Comparison of ENCODE assay signal across 8 cellular contexts in genomic region chr9:112750111-112750766, GRCh38. TPM values are rescaled to one million over a fixed set of nuclear protein-coding genes. Genes with fewer than 3 reads are reported as not detected.
DNase-seq lines count a peak whose midpoint lies in the region; ATAC-seq and TF ChIP-seq lines count a peak whose summit lies in the region.

SNX30 (plus strand) TSS chr9:112750760; CDS start chr9:112751002, 242 bp downstream.

- TF ChIP-seq POLR2A in Peyer's patch (IDR thresholded peaks at IDR 0.05) = peak; percentile 43 to 86

- H3K36me3 Mint-ChIP-seq in naive B cell = no peaks in the 10 kb centered on the region
- peaks cover 7% of the 10 kb centered on the region for H3K36me3 Mint-ChIP-seq in stimulated activated effector memory CD8-positive, alpha-beta T cell treated with anti-CD3 and anti-CD28 coated beads, Interleukin-12 subunit alpha, Interleukin-12 subunit beta, amount 100 ng/mL, for 72 hours

- H3K27me3 Mint-ChIP-seq in naive B cell = no peaks in the 10 kb centered on the region

- H3K4me3 Mint-ChIP-seq in naive B cell = peak within 1 kb of the TSS; percentile 87 to 95 (median 92)
- peak within 1 kb of the TSS; percentile 80 for H3K4me3 Mint-ChIP-seq in stimulated activated effector memory CD8-positive, alpha-beta T cell treated with anti-CD3 and anti-CD28 coated beads, Interleukin-12 subunit alpha, Interleukin-12 subunit beta, amount 100 ng/mL, for 72 hours

- H3K9me3 Mint-ChIP-seq in naive B cell = no peaks in the 10 kb centered on the region
- no peaks in the 10 kb centered on the region for H3K9me3 Mint-ChIP-seq in stimulated activated effector memory CD8-positive, alpha-beta T cell treated with anti-CD3 and anti-CD28 coated beads, Interleukin-12 subunit alpha, Interleukin-12 subunit beta, amount 100 ng/mL, for 72 hours

- H3K36me3 ChIP-seq in Peyer's patch = no peaks in the 10 kb centered on the region

- peaks cover 29 to 52% (median 50%) of the 10 kb centered on the region in 3 donors for H3K4me1 Mint-ChIP-seq in naive B cell
- H3K4me1 Mint-ChIP-seq in stimulated activated effector memory CD8-positive, alpha-beta T cell treated with anti-CD3 and anti-CD28 coated beads, Interleukin-12 subunit alpha, Interleukin-12 subunit beta, amount 100 ng/mL, for 72 hours = peaks cover 54% of the 10 kb centered on the region

- peaks cover 0 to 39% (median 7%) of the 10 kb centered on the region in 4 donors for H3K4me1 ChIP-seq in Peyer's patch

- H3K27ac ChIP-seq in Peyer's patch = peak within 1 kb of the TSS; percentile 79 to 91 (median 80)

- H3K4me3 ChIP-seq in Peyer's patch = peak within 1 kb of the TSS; percentile 89 to 94 (median 94)

- no peaks in the 10 kb centered on the region for H3K27me3 ChIP-seq in Peyer's patch

- DNase-seq in DMS153 treated with DMSO at 0.1 percent for 48 hours (lab: John Stamatoyannopoulos, UW; ENCODE audit: unreplicated experiment) = peak; percentile 54
- DNase-seq in HuH-7 (ENCODE audit: low spot score) = peak; percentile 87
- DNase-seq in Peyer's patch = peak; percentile 81 to 95 (median 94)
- DNase-seq in activated T-helper 1 cell treated with anti-CD3 and anti-CD28 coated beads, Interleukin-2, amount 50 U/mL, for 16 hours (ENCODE audit: low read depth in 1 of 2, low spot score in 1 of 2) = peak; percentile 43 to 68
- DNase-seq in fibroblast of gingiva (ENCODE audit: low read depth) = peak; percentile 90
- peak; percentile 85 for DNase-seq in naive B cell
- DNase-seq in stimulated activated effector memory CD8-positive, alpha-beta T cell treated with anti-CD3 and anti-CD28 coated beads, Interleukin-12 subunit alpha, Interleukin-12 subunit beta, amount 100 ng/mL, for 72 hours (ENCODE audit: low spot score in 2 of 2) = peak; percentile 66 to 87

- H3K27ac Mint-ChIP-seq in naive B cell = peak within 1 kb of the TSS; percentile 70 to 97 (median 95)
- peak within 1 kb of the TSS; percentile 93 for H3K27ac Mint-ChIP-seq in stimulated activated effector memory CD8-positive, alpha-beta T cell treated with anti-CD3 and anti-CD28 coated beads, Interleukin-12 subunit alpha, Interleukin-12 subunit beta, amount 100 ng/mL, for 72 hours

- peak in 1 of 6 experiments; percentile 12 for TF ChIP-seq CTCF in Peyer's patch (IDR thresholded peaks at IDR 0.05)

- no peaks in the 10 kb centered on the region for H3K9me3 ChIP-seq in Peyer's patch

- ATAC-seq in GM21526 (IDR thresholded peaks at IDR 0.05; ENCODE audit: low FRiP score, unreplicated experiment) (peak; percentile 65), naive B cell (ENCODE audit: low read depth in 2 of 2) (peak; percentile 79 to 84)
- peak; percentile 74 for ATAC-seq in stimulated activated effector memory CD8-positive, alpha-beta T cell treated with anti-CD3 and anti-CD28 coated beads, Interleukin-12 subunit alpha, Interleukin-12 subunit beta, amount 100 ng/mL, for 72 hours

RNA-seq across cellular contexts. Expression of gene SNX30, which starts in this region (rescaled TPM):
- total RNA-seq in Peyer's patch = 10 to 100 TPM; 18.2 to 46.4 (median 26.2) TPM
- 1 to 10 TPM; 1.6 to 5.3 (median 4.5) TPM for polyA plus RNA-seq in naive B cell (ENCODE audit: low read depth in 6 of 6)

Comparison
In these comparisons a context has a peak if more than half of its experiments do, and no peak if none do; other contexts are left out.
1. Peak in every context shown above with its lines: DNase-seq, ATAC-seq, H3K4me3 ChIP-seq and H3K27ac ChIP-seq.